Comparison of ENCODE assay signal across 8 cellular contexts in the genomic region with DNA sequence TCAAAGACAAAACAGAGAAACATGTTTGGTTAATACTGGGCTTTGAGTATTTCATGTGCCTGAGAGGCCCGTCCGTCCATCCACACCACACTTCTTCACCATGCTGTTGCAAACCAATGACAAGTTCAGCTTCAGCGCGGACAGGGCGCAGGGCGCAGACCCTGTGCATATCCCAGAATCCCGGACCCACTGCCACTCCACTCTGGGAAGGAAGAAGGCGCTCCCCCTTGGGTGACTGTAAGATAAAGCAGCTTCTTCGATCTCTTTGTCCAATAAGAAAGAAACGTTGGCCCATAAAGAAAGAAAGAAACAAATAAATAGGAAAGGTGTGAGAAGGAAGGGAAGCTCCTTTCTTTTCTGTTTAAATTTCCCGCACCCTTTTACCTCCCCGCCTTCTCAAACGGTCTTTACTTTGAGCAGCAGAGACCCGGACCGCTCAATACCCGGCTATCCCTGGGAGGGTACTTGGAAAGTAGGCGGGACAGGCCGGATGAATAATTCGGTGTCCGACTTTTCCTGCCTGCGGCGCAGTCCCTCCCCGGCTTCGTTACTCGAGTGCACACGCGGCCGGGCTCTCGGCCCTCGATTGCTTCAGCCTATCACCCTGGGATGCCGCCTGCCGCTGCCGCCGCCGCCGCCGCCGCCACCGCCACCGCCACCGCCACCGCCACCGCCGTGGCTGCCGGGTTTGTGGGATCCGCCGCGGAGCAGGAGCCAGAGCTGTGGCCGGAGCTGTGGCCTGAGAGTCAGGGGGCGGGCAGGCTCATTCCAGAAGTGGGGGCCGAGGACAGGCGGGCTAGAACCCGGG. TPM values are rescaled to one million over a fixed set of nuclear protein-coding genes. Genes with fewer than 3 reads are reported as not detected.
DNase-seq lines count a peak whose midpoint lies in the region; ATAC-seq and TF ChIP-seq lines count a peak whose summit lies in the region.

No MANE protein-coding gene starts in this region.

- H3K27me3 ChIP-seq in CD4-positive, alpha-beta memory T cell (ENCODE audit: insufficient read depth, low read length) = peaks cover 22% of the 10 kb centered on the region
- H3K27me3 ChIP-seq in stomach = no peaks in the 10 kb centered on the region

- H3K4me3 ChIP-seq in CD4-positive, alpha-beta memory T cell (ENCODE audit: low read length in 2 of 2) = no peak overlapping the region
- H3K4me3 ChIP-seq in fibroblast of the aortic adventitia (ENCODE audit: low read depth, low read length) (peak overlapping the region; percentile 95), stomach (peak overlapping the region; percentile 85 to 98 (median 91))

- POLR2A ChIA-PET in CD4-positive, alpha-beta memory T cell (lab: Charles Lee; ENCODE audit: partially characterized antibody) = interaction anchor here (1.1 kb wide), 1 partner anchor 8 kb away, joined by 3 read pairs; no protein-coding TSS in a partner anchor

- no peak for TF ChIP-seq POLR2A in stomach (IDR thresholded peaks at IDR 0.05)

- peaks cover 5 to 13% (median 11%) of the 10 kb centered on the region in 4 donors for H3K4me1 Mint-ChIP-seq in CD4-positive, alpha-beta memory T cell

- DNase-seq in CD4-positive, alpha-beta memory T cell = peak in 3 of 5 donors; percentile 4 to 23 (median 6)
- DNase-seq in NCI-H526 treated with DMSO at 0.1 percent for 48 hours (lab: John Stamatoyannopoulos, UW) = peak; percentile 99
- DNase-seq in activated T-cell treated with anti-CD3 and anti-CD28 coated beads, Interleukin-2, amount 50 U/mL, for 48 hours = peak; percentile 58 to 69
- DNase-seq in fibroblast of the aortic adventitia (ENCODE audit: low read depth) = peak; percentile 95
- DNase-seq in myocyte (ENCODE audit: low read depth) = peak; percentile 98
- DNase-seq in stomach = peak; percentile 90

- no peak overlapping the region for H3K27ac ChIP-seq in CD4-positive, alpha-beta memory T cell (ENCODE audit: low read depth, low read length)
- peak overlapping the region; percentile 89 to 95 (median 93) for H3K27ac ChIP-seq in stomach

- ATAC-seq in GM19397 (IDR thresholded peaks at IDR 0.05; ENCODE audit: unreplicated experiment) (peak; percentile 81), HG03457 (IDR thresholded peaks at IDR 0.05; ENCODE audit: unreplicated experiment) (peak; percentile 72)

- peaks cover 37 to 52% of the 10 kb centered on the region in 2 donors for H3K27me3 Mint-ChIP-seq in CD4-positive, alpha-beta memory T cell

- no peaks in the 10 kb centered on the region for H3K9me3 ChIP-seq in CD4-positive, alpha-beta memory T cell (ENCODE audit: control insufficient read depth in 1 of 2, low read length in 2 of 2)
- no peaks in the 10 kb centered on the region for H3K9me3 ChIP-seq in stomach

- no peaks in the 10 kb centered on the region for H3K36me3 ChIP-seq in CD4-positive, alpha-beta memory T cell (ENCODE audit: insufficient read depth, low read length)
- no peaks in the 10 kb centered on the region for H3K36me3 ChIP-seq in stomach

- no peak overlapping the region for H3K27ac Mint-ChIP-seq in CD4-positive, alpha-beta memory T cell

- intact Hi-C loops in CD4-positive, alpha-beta memory T cell (cut with micrococcal nuclease) = no loop called here
- intact Hi-C loops in stomach (cut with DNase I; ENCODE audit: low total_unique reads) = no loop called here

- H3K4me1 ChIP-seq in CD4-positive, alpha-beta memory T cell (ENCODE audit: insufficient read depth, low read length) = peaks cover 5% of the 10 kb centered on the region
- H3K4me1 ChIP-seq in stomach = peaks cover 5 to 51% (median 29%) of the 10 kb centered on the region in 4 donors

- WGBS in stomach, 5 donors = 0 to 2% (median 1%) methylated on average over 33 to 53 of the region's 53 CpGs

- H3K9me3 Mint-ChIP-seq in CD4-positive, alpha-beta memory T cell = peaks cover 7 to 43% (median 15%) of the 10 kb centered on the region in 8 donors

- no peak for TF ChIP-seq EP300 in stomach (IDR thresholded peaks at IDR 0.05)

- H3K36me3 Mint-ChIP-seq in CD4-positive, alpha-beta memory T cell = no peaks in the 10 kb centered on the region

- TF ChIP-seq CTCF in fibroblast of the aortic adventitia (IDR thresholded peaks at IDR 0.05; ENCODE audit: insufficient read depth, low read length) = peak; percentile 17
- TF ChIP-seq CTCF in stomach (IDR thresholded peaks at IDR 0.05) = no peak

- peak overlapping the region; percentile 1 to 77 (median 65) for H3K4me3 Mint-ChIP-seq in CD4-positive, alpha-beta memory T cell

- CTCF ChIA-PET in CD4-positive, alpha-beta memory T cell (lab: Charles Lee; ENCODE audit: partially characterized antibody) = no interaction called here

RNA-seq across cellular contexts. Expression of a gene that starts 0.6 kb away (rescaled TPM):
- under 1 TPM; 0.28 to 0.32 TPM for total RNA-seq in CD4-positive, alpha-beta memory T cell
- polyA plus RNA-seq in CD4-positive, alpha-beta memory T cell = not detected
- total RNA-seq in fibroblast of the aortic adventitia (ENCODE audit: low replicate concordance) (30.5 and 32.6 TPM in 2 replicates), myocyte (21.3 and 24.3 TPM in 2 replicates), stomach (10 to 100 TPM in 4 of 5 donors, 1 to 10 TPM in 1; 9.9 to 47.5 (median 23.1) TPM)
- polyA plus RNA-seq in myocyte (2012) = 13.1 TPM
- polyA plus RNA-seq in stomach = 1 to 10 TPM; 1.2 to 2.9 (median 2.0) TPM

Comparison
In these comparisons a context has a peak if more than half of its experiments do, and no peak if none do; other contexts are left out.
1. DNase-seq: peak in every context shown above with its lines; median percentile 99 in NCI-H526 treated with DMSO at 0.1 percent for 48 hours; 98 in myocyte; 95 in fibroblast of the aortic adventitia; 90 in stomach; 64 in activated T-cell treated with anti-CD3 and anti-CD28 coated beads, Interleukin-2, amount 50 U/mL, for 48 hours; 6 in CD4-positive, alpha-beta memory T cell.
2. H3K4me3 ChIP-seq: peak in fibroblast of the aortic adventitia (single experiment) and stomach (4 of 4); none in CD4-positive, alpha-beta memory T cell (0 of 2).
3. RNA of a gene that starts 0.6 kb away (total RNA-seq): 30.5 to 32.6 TPM in fibroblast of the aortic adventitia, 21.3 to 24.3 TPM in myocyte and 9.9 to 47.5 TPM in stomach; 0.28 to 0.32 TPM in CD4-positive, alpha-beta memory T cell; every median in the first group is over 4 times any median in the second.